In the genomic region with DNA sequence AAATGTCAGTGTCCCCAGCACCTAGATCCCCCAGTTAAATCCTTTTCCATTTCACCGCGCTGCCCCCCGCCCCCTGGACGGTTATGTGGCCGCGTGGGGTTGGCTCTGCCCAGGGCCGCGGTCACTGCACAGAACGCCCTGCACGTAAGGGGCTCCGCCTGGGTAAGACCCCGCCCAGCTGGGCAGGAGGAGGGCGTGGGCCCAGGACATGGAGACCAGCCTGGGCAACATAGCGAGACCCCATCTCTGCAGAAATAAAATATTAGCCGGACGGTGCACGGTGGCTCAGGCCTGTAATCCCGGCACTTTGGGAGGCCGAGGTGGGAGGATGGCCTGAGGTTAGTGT, we compare ENCODE assay signal across 8 cellular contexts. TPM values are rescaled to one million over a fixed set of nuclear protein-coding genes. Genes with fewer than 3 reads are reported as not detected.
DNase-seq lines count a peak whose midpoint lies in the region; ATAC-seq and TF ChIP-seq lines count a peak whose summit lies in the region.

No MANE protein-coding gene starts in this region.

- H3K4me2 ChIP-seq in BLaER1 (peak overlapping the region; percentile 99), neural cell (ENCODE audit: low read length) (peak overlapping the region; percentile 95)

- H2AFZ ChIP-seq in neural cell (ENCODE audit: low read depth, low read length), result peak overlapping the region; percentile 76

- H3K9ac ChIP-seq in BLaER1, result peak overlapping the region; percentile 88
- H3K9ac ChIP-seq in neural cell (ENCODE audit: low read length), result peak overlapping the region; percentile 81

- no peaks in the 10 kb centered on the region for H3F3A ChIP-seq in neural cell (ENCODE audit: insufficient read depth, low read length, poor library complexity, severe bottlenecking)

- no peaks in the 10 kb centered on the region for H3K9me2 ChIP-seq in neural cell (ENCODE audit: insufficient read depth, low read length)

- peaks cover 38% of the 10 kb centered on the region for H3K36me3 ChIP-seq in BLaER1
- no peaks in the 10 kb centered on the region for H3K36me3 ChIP-seq in neural cell (ENCODE audit: insufficient read depth, low read length)

- DNase-seq in OCI-M2 (lab: John Stamatoyannopoulos, UW; ENCODE audit: unreplicated experiment) (no peak), NCI-H1694 treated with DMSO at 0.1 percent for 48 hours (lab: John Stamatoyannopoulos, UW) (no peak), NCI-H510A treated with DMSO at 0.1 percent for 48 hours (lab: John Stamatoyannopoulos, UW) (no peak)

- H3K27me3 ChIP-seq in BLaER1 (no peaks in the 10 kb centered on the region), neural cell (ENCODE audit: insufficient read depth, low read depth, low read length) (no peaks in the 10 kb centered on the region)

- H3K27ac ChIP-seq in BLaER1 (peak overlapping the region; percentile 88), neural cell (ENCODE audit: low read length) (peak overlapping the region; percentile 69)

- peaks cover 22% of the 10 kb centered on the region for H3K79me2 ChIP-seq in neural cell (replicated peaks; ENCODE audit: insufficient read depth, low read length)

- peaks cover 23% of the 10 kb centered on the region for H3K4me1 ChIP-seq in BLaER1

- no peak for TF ChIP-seq RAD21 in neural cell (conservative IDR thresholded peaks at IDR 0.05)

- no peak for TF ChIP-seq CTCF in neural cell (IDR thresholded peaks at IDR 0.05; ENCODE audit: poor library complexity, severe bottlenecking)

- no peak for TF ChIP-seq EP300 in neural cell (conservative IDR thresholded peaks at IDR 0.05; ENCODE audit: poor library complexity, severe bottlenecking)

- ATAC-seq in GM19324 (IDR thresholded peaks at IDR 0.05; ENCODE audit: low FRiP score, unreplicated experiment) (peak; percentile 25), SK-N-SH treated with all-trans-retinoic acid at 6 μM for 48 hours (peak; percentile 40), esophagus mucosa (peak; percentile 21)

- peak overlapping the region; percentile 89 for H3K4me3 ChIP-seq in BLaER1
- peak overlapping the region; percentile 92 for H3K4me3 ChIP-seq in neural cell (ENCODE audit: low read length)

- H3K9me3 ChIP-seq in BLaER1 (no peaks in the 10 kb centered on the region), neural cell (ENCODE audit: low read length) (no peaks in the 10 kb centered on the region)

- peaks cover 15% of the 10 kb centered on the region; the same call in 1 of the 2 replicates for H4K20me1 ChIP-seq in BLaER1
- H4K20me1 ChIP-seq in neural cell (ENCODE audit: insufficient read depth), result no peaks in the 10 kb centered on the region

TF ChIP-seq in SK-N-SH treated with all-trans-retinoic acid at 6 μM for 48 hours, 23 proteins besides CTCF, POLR2A, EP300 and RAD21 (continues in another document):
- TF ChIP-seq, protein P1, sequence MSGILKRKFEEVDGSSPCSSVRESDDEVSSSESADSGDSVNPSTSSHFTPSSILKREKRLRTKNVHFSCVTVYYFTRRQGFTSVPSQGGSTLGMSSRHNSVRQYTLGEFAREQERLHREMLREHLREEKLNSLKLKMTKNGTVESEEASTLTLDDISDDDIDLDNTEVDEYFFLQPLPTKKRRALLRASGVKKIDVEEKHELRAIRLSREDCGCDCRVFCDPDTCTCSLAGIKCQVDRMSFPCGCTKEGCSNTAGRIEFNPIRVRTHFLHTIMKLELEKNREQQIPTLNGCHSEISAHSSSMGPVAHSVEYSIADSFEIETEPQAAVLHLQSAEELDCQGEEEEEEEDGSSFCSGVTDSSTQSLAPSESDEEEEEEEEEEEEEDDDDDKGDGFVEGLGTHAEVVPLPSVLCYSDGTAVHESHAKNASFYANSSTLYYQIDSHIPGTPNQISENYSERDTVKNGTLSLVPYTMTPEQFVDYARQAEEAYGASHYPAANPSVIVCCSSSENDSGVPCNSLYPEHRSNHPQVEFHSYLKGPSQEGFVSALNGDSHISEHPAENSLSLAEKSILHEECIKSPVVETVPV (CRISPR knock-in tag; IDR thresholded peaks at IDR 0.05), result no peak
- TF ChIP-seq TOX (CRISPR knock-in tag; IDR thresholded peaks at IDR 0.05; ENCODE audit: borderline replicate concordance) (no peak), SNAI2 (CRISPR knock-in tag; IDR thresholded peaks at IDR 0.05) (no peak)
- TF ChIP-seq, protein P2, sequence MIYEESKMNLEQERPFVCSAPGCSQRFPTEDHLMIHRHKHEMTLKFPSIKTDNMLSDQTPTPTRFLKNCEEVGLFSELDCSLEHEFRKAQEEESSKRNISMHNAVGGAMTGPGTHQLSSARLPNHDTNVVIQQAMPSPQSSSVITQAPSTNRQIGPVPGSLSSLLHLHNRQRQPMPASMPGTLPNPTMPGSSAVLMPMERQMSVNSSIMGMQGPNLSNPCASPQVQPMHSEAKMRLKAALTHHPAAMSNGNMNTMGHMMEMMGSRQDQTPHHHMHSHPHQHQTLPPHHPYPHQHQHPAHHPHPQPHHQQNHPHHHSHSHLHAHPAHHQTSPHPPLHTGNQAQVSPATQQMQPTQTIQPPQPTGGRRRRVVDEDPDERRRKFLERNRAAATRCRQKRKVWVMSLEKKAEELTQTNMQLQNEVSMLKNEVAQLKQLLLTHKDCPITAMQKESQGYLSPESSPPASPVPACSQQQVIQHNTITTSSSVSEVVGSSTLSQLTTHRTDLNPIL (CRISPR knock-in tag; IDR thresholded peaks at IDR 0.05; ENCODE audit: low read depth), result 0 out of 2 replicates have a peak, but pooled peaks have one; percentile 15

TF ChIP-seq in neural cell, 6 proteins besides CTCF, POLR2A, EP300 and RAD21:
- TF ChIP-seq POLR2AphosphoS5 (IDR thresholded peaks at IDR 0.05) (no peak), REST (IDR thresholded peaks at IDR 0.05; ENCODE audit: borderline replicate concordance) (no peak), TAF1 (IDR thresholded peaks at IDR 0.05; ENCODE audit: low read depth) (no peak), EZH2 (IDR thresholded peaks at IDR 0.05; ENCODE audit: borderline replicate concordance, insufficient read depth, low read length, poor library complexity, severe bottlenecking) (no peak), SMC3 (conservative IDR thresholded peaks at IDR 0.05; ENCODE audit: poor library complexity) (no peak), MXI1 (conservative IDR thresholded peaks at IDR 0.05; ENCODE audit: poor library complexity, severe bottlenecking) (no peak)

RNA-seq across cellular contexts. Expression of gene ZFAND2A, which starts 0.6 kb away (rescaled TPM):
- 13.5 TPM for total RNA-seq in esophagus mucosa
- polyA plus RNA-seq in neural cell, result 67.0 and 69.9 TPM in 2 replicates
- polyA minus RNA-seq in neural cell, result 19.1 and 28.2 TPM in 2 replicates
